14 cellular contexts compared by ENCODE assay signal in the genomic region with DNA sequence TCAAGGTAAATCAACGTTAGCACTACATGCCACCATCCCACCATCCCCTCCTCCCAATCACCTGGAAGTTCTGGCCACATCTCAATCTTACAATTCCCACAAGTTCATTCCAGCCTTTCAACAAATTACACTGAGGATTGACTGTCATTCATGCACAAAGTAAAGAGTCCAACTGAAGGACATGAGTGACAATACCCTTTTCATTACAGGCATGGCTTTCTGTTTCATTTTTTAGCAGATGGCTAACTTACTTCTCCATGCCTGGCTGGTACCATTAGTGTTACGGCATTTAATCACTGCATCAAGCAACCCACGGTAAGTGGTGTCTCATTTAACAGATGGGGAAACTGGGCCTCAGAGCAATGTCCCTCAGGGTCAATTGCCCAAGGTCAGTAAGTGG.
DNase-seq lines count a peak whose midpoint lies in the region; ATAC-seq and TF ChIP-seq lines count a peak whose summit lies in the region.
"Had no signal": no experiment of that assay in that cellular context is flagged by ENCODE, and none has a peak within 500 bp of the region (broad histone marks: within the 10 kb centered on the region; RNA-seq: fewer than 3 reads in every experiment).

No MANE protein-coding gene starts in this region.

- no peaks in the 10 kb centered on the region for H3K9me3 Mint-ChIP-seq in stimulated activated naive B cell treated with anti-CD40 and anti-IgM and Interleukin-4, amounts not matched to agents 10 μg/mL and 1 μg/mL and 100 μg/mL, for 72 hours

- no peaks in the 10 kb centered on the region for H3K36me3 Mint-ChIP-seq in stimulated activated naive B cell treated with anti-CD40 and anti-IgM and Interleukin-4, amounts not matched to agents 10 μg/mL and 1 μg/mL and 100 μg/mL, for 72 hours

- peaks cover 20% of the 10 kb centered on the region for H3K79me2 ChIP-seq in PC-9 (ENCODE audit: low read depth)

- H3K9me2 ChIP-seq in PC-9 (ENCODE audit: insufficient read depth), result no peaks in the 10 kb centered on the region

- H2AFZ ChIP-seq in PC-9, result no peak overlapping the region

- H3K27ac Mint-ChIP-seq in stimulated activated naive B cell treated with anti-CD40 and anti-IgM and Interleukin-4, amounts not matched to agents 10 μg/mL and 1 μg/mL and 100 μg/mL, for 72 hours, result peak overlapping the region; percentile 91

- H3K4me3 ChIP-seq in left ventricle myocardium inferior (no peak overlapping the region), right cardiac atrium (ENCODE audit: low read length) (no peak overlapping the region), PC-9 (no peak overlapping the region)
- H3K4me3 ChIP-seq: SK-N-MC had no signal

- POLR2A ChIA-PET in PC-9 (lab: Charles Lee; ENCODE audit: unreplicated experiment), result no interaction called here

- H3K36me3 ChIP-seq in left ventricle myocardium inferior (peaks cover 5% of the 10 kb centered on the region), PC-9 (ENCODE audit: low read depth) (no peaks in the 10 kb centered on the region)

- H3K4me3 Mint-ChIP-seq in stimulated activated naive B cell treated with anti-CD40 and anti-IgM and Interleukin-4, amounts not matched to agents 10 μg/mL and 1 μg/mL and 100 μg/mL, for 72 hours, result peak overlapping the region; percentile 69 to 73

- WGBS in right cardiac atrium, result 58% methylated on average over 3 of the region's 3 CpGs

- BruUV-seq in PC-9 (replicated peaks; lab: Mats Ljungman, UMichigan), result no TSS peak

- H3K4me1 ChIP-seq in left ventricle myocardium inferior (peaks cover 71% of the 10 kb centered on the region), right cardiac atrium (ENCODE audit: control insufficient read depth, insufficient read depth, low read length) (peaks cover 1% of the 10 kb centered on the region), PC-9 (replicated peaks; ENCODE audit: insufficient read depth) (peaks cover 33% of the 10 kb centered on the region)

- peaks cover 53 to 79% of the 10 kb centered on the region in 2 donors for H3K4me1 Mint-ChIP-seq in stimulated activated naive B cell treated with anti-CD40 and anti-IgM and Interleukin-4, amounts not matched to agents 10 μg/mL and 1 μg/mL and 100 μg/mL, for 72 hours

- no peaks in the 10 kb centered on the region for H3K27me3 Mint-ChIP-seq in stimulated activated naive B cell treated with anti-CD40 and anti-IgM and Interleukin-4, amounts not matched to agents 10 μg/mL and 1 μg/mL and 100 μg/mL, for 72 hours

- intact Hi-C loops in left ventricle myocardium inferior (cut with micrococcal nuclease), result no loop called here
- intact Hi-C loops in right cardiac atrium (cut with DNase I), result no loop called here
- intact Hi-C loops in PC-9 (cut with micrococcal nuclease; ENCODE audit: unreplicated experiment), result no loop called here

- H3K4me2 ChIP-seq in PC-9, result peak overlapping the region; percentile 25; the same call in 1 of the 2 replicates

- H3K27ac ChIP-seq in left ventricle myocardium inferior (replicated peaks) (peak overlapping the region; percentile 13), right cardiac atrium (ENCODE audit: low read length) (no peak overlapping the region), PC-9 (peak overlapping the region; percentile 62)
- H3K27ac ChIP-seq: SK-N-MC had no signal

- H3F3A ChIP-seq in PC-9 (ENCODE audit: insufficient read depth, low read depth), result peaks cover 15% of the 10 kb centered on the region

- no peak for TF ChIP-seq CTCF in left ventricle myocardium inferior (IDR thresholded peaks at IDR 0.05; ENCODE audit: borderline replicate concordance)
- no peak for TF ChIP-seq CTCF in PC-9 (conservative IDR thresholded peaks at IDR 0.05)

- DNase-seq in left ventricle myocardium inferior (no peak), right cardiac atrium (no peak), PC-9 (no peak), C1 segment of cervical spinal cord (lab: John Stamatoyannopoulos, UW) (no peak), NCI-H1436 (lab: John Stamatoyannopoulos, UW) (no peak), NCI-H510A treated with DMSO at 0.1 percent for 48 hours (lab: John Stamatoyannopoulos, UW) (no peak)
- no peak for DNase-seq in stimulated activated naive B cell treated with anti-CD40 and anti-IgM and Interleukin-4, amounts not matched to agents 10 μg/mL and 1 μg/mL and 100 μg/mL, for 72 hours
- DNase-seq: activated CD4-positive, CD25-positive, alpha-beta regulatory T cell; activated T-cell treated with anti-CD3 and anti-CD28 coated beads for 4 hours; DMS 273 treated with DMSO at 0.1 percent for 48 hours; effector CD4-positive, alpha-beta T cell had no signal

- CTCF ChIA-PET in PC-9 (lab: Charles Lee), result no interaction called here

- ATAC-seq in right cardiac atrium (no peak), HG02943 (IDR thresholded peaks at IDR 0.05; ENCODE audit: low read depth, unreplicated experiment) (peak; percentile 47)
- ATAC-seq in stimulated activated naive B cell treated with anti-CD40 and anti-IgM and Interleukin-4, amounts not matched to agents 10 μg/mL and 1 μg/mL and 100 μg/mL, for 72 hours (replicated peaks), result peak; percentile 47 to 54
- ATAC-seq: left lobe of liver had no signal

- H3K27me3 ChIP-seq in left ventricle myocardium inferior (ENCODE audit: low read depth) (no peaks in the 10 kb centered on the region), right cardiac atrium (ENCODE audit: control insufficient read depth, insufficient read depth) (no peaks in the 10 kb centered on the region), PC-9 (ENCODE audit: insufficient read depth, low read depth) (no peaks in the 10 kb centered on the region)

- no peaks in the 10 kb centered on the region for H4K20me1 ChIP-seq in PC-9 (ENCODE audit: insufficient read depth)

- H3K9me3 ChIP-seq in left ventricle myocardium inferior (replicated peaks) (no peaks in the 10 kb centered on the region), right cardiac atrium (ENCODE audit: control insufficient read depth, low read length) (no peaks in the 10 kb centered on the region), PC-9 (ENCODE audit: insufficient read depth, low read depth) (no peaks in the 10 kb centered on the region)

Comparison
In these comparisons a context has a peak if more than half of its experiments do, and no peak if none do; other contexts are left out.
1. ATAC-seq: peak in HG02943 (single experiment) and stimulated activated naive B cell treated with anti-CD40 and anti-IgM and Interleukin-4, amounts not matched to agents 10 μg/mL and 1 μg/mL and 100 μg/mL, for 72 hours (2 of 2); none in right cardiac atrium (0 of 2).